21 cellular contexts compared by ENCODE assay signal in the genomic region with DNA sequence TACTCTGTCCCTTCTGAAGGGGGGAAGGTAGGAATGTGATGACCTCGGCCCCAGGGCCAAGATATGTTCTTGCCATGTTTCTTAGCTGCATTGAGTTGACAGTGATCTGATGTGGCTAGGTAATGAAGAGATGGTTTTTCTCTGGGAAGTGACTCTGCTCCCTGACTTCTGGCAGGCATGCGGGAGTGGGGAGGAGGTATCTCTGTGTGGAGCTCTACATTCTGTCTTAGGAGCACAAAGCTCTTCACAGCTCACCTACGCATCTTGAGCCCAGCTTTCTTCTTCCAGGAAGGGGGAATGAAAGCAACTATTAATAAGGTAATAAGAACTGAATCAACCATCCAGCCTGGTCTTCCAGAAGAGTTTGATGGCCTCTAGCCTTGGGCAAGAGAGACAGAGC.
DNase-seq lines count a peak whose midpoint lies in the region; TF ChIP-seq lines count a peak whose summit lies in the region.
"Had no signal": no experiment of that assay in that cellular context is flagged by ENCODE, and none has a peak within 500 bp of the region (broad histone marks: within the 10 kb centered on the region; RNA-seq: fewer than 3 reads in every experiment).

No MANE protein-coding gene starts in this region.

- no peak overlapping the region for H3K4me3 ChIP-seq in endodermal cell (ENCODE audit: low read length)
- H3K4me3 ChIP-seq in ascending aorta, result no peak overlapping the region
- H3K4me3 ChIP-seq: A549; BLaER1 treated with 17β-estradiol and CSF1 and Interleukin-3, amounts not matched to agents 10 nM and 100 nM had no signal

- TF ChIP-seq CTCF in endodermal cell (conservative IDR thresholded peaks at IDR 0.05), result no peak
- no peak for TF ChIP-seq CTCF in nephron progenitor cell (IDR thresholded peaks at IDR 0.05)
- no peak for TF ChIP-seq CTCF in ascending aorta (IDR thresholded peaks at IDR 0.05)

- no peak overlapping the region for H3K27ac Mint-ChIP-seq in endodermal cell
- peak overlapping the region; percentile 52 for H3K27ac Mint-ChIP-seq in nephron progenitor cell
- H3K27ac Mint-ChIP-seq: CD4-positive, alpha-beta T cell; CD8-positive, alpha-beta memory T cell had no signal

- H3K36me3 ChIP-seq in endodermal cell (ENCODE audit: control insufficient read depth, insufficient read depth, low read length) (no peaks in the 10 kb centered on the region), ascending aorta (no peaks in the 10 kb centered on the region)
- H3K36me3 ChIP-seq: BE2C; BLaER1 treated with 17β-estradiol and CSF1 and Interleukin-3, amounts not matched to agents 10 nM and 100 nM had no signal

- H3K9me3 Mint-ChIP-seq in endodermal cell (no peaks in the 10 kb centered on the region), nephron progenitor cell (peaks cover 4% of the 10 kb centered on the region)
- H3K9me3 Mint-ChIP-seq: CD4-positive, alpha-beta T cell had no signal

- H3K4me3 Mint-ChIP-seq in endodermal cell (no peak overlapping the region), nephron progenitor cell (no peak overlapping the region)
- H3K4me3 Mint-ChIP-seq: CD14-positive monocyte; CD4-positive, alpha-beta T cell; CD8-positive, alpha-beta memory T cell had no signal

- H3K4me1 ChIP-seq in endodermal cell (ENCODE audit: control insufficient read depth, insufficient read depth, low read length) (peaks cover under 1% of the 10 kb centered on the region), ascending aorta (no peaks in the 10 kb centered on the region)
- H3K4me1 ChIP-seq: A549; BE2C; BLaER1 treated with 17β-estradiol and CSF1 and Interleukin-3, amounts not matched to agents 10 nM and 100 nM had no signal

- H3K36me3 Mint-ChIP-seq in endodermal cell (ENCODE audit: low read depth), result no peaks in the 10 kb centered on the region
- H3K36me3 Mint-ChIP-seq in nephron progenitor cell (ENCODE audit: low read depth), result no peaks in the 10 kb centered on the region
- H3K36me3 Mint-ChIP-seq: CD14-positive monocyte had no signal

- H3K27me3 ChIP-seq in endodermal cell (ENCODE audit: control insufficient read depth, insufficient read depth, low read length, poor library complexity, severe bottlenecking) (no peaks in the 10 kb centered on the region), ascending aorta (no peaks in the 10 kb centered on the region)
- H3K27me3 ChIP-seq: BE2C; BLaER1 treated with 17β-estradiol and CSF1 and Interleukin-3, amounts not matched to agents 10 nM and 100 nM had no signal

- WGBS in endodermal cell (ENCODE audit: insufficient coverage in 1 of 2, insufficient read length in 1 of 2), 2 experiments, result 94% methylated on average over 3 of the region's 3 CpGs; no CpG with 5 or more reads in 1 of the 2 experiments

- intact Hi-C loops in ascending aorta (cut with DNase I), result no loop called here

- DNase-seq in endodermal cell (peak; percentile 22), nephron progenitor cell (no peak), putamen (ENCODE audit: low spot score) (peak; percentile 60), ascending aorta (ENCODE audit: low spot score in 2 of 2) (no peak), HT-29 (ENCODE audit: low spot score) (no peak), A172 (ENCODE audit: low spot score) (no peak)
- DNase-seq: ACHN; AML-193; BE2C; CD4-positive, alpha-beta T cell; CD8-positive, alpha-beta memory T cell; DMS 273 treated with DMSO at 0.1 percent for 48 hours; DMS79 treated with DMSO at 0.1 percent for 48 hours; GF-D8; GOT3; HCEC 1CT had no signal

- H3K27ac ChIP-seq in angular gyrus (ENCODE audit: low read depth, low read length) (peak overlapping the region; percentile 3), endodermal cell (ENCODE audit: low read depth, low read length) (no peak overlapping the region), ascending aorta (no peak overlapping the region)
- H3K27ac ChIP-seq: 22Rv1; A549; BLaER1 treated with 17β-estradiol and CSF1 and Interleukin-3, amounts not matched to agents 10 nM and 100 nM had no signal

- no peaks in the 10 kb centered on the region for H3K9me3 ChIP-seq in endodermal cell (ENCODE audit: control insufficient read depth, low read length)
- H3K9me3 ChIP-seq in ascending aorta, result no peaks in the 10 kb centered on the region
- H3K9me3 ChIP-seq: A549; BE2C; BLaER1 treated with 17β-estradiol and CSF1 and Interleukin-3, amounts not matched to agents 10 nM and 100 nM had no signal

- no peak overlapping the region for H3K9ac ChIP-seq in endodermal cell (ENCODE audit: extremely low read depth, low read length, poor library complexity, severe bottlenecking)
- H3K9ac ChIP-seq: BLaER1 treated with 17β-estradiol and CSF1 and Interleukin-3, amounts not matched to agents 10 nM and 100 nM had no signal

- H3K27me3 Mint-ChIP-seq in endodermal cell (ENCODE audit: insufficient read depth) (peaks cover 8% of the 10 kb centered on the region), nephron progenitor cell (ENCODE audit: low read depth, poor library complexity) (peaks cover 10% of the 10 kb centered on the region)

- H3K4me1 Mint-ChIP-seq in endodermal cell (peaks cover 16% of the 10 kb centered on the region), nephron progenitor cell (peaks cover 67% of the 10 kb centered on the region)
- H3K4me1 Mint-ChIP-seq: CD8-positive, alpha-beta memory T cell had no signal

Comparison
In these comparisons a context has a peak if more than half of its experiments do, and no peak if none do; other contexts are left out.
1. DNase-seq: peak in endodermal cell (single experiment) and putamen (single experiment); none in nephron progenitor cell (single experiment), ascending aorta (0 of 2), HT-29 (single experiment) and A172 (single experiment).